9 cellular contexts compared by ENCODE assay signal in genomic region chr6:157761331-157761921, GRCh38.
A peak's percentile ranks its signal among the peaks of the same experiment; 100 is the strongest.
DNase-seq lines count a peak whose midpoint lies in the region; ATAC-seq and TF ChIP-seq lines count a peak whose summit lies in the region.
"Had no signal": no experiment of that assay in that cellular context is flagged by ENCODE, and none has a peak within 500 bp of the region (broad histone marks: within the 10 kb centered on the region; RNA-seq: fewer than 3 reads in every experiment).

No MANE protein-coding gene starts in this region.

- POLR2A ChIA-PET in WTC11 (lab: Charles Lee), result no interaction called here

- no peak overlapping the region for H3K4me3 Mint-ChIP-seq in WTC11

- no peaks in the 10 kb centered on the region for H3K36me3 Mint-ChIP-seq in WTC11

- H3K4me2 ChIP-seq in fibroblast of lung (ENCODE audit: extremely low read depth, insufficient read depth, low read length), result peak overlapping the region; percentile 83

- no peak overlapping the region for H2AFZ ChIP-seq in fibroblast of lung (ENCODE audit: low read length)

- DNase-seq in activated naive CD4-positive, alpha-beta T cell treated with Interleukin-2 at 50 U/mL for 16 hours, result peak; percentile 59
- DNase-seq in activated naive CD4-positive, alpha-beta T cell (lab: John Stamatoyannopoulos, UW), result no peak
- DNase-seq in WTC11 (ENCODE audit: low spot score), result no peak
- DNase-seq in fibroblast of lung (ENCODE audit: low read depth in 2 of 2), result peak; percentile 83 to 90
- DNase-seq in lower leg skin (ENCODE audit: low spot score in 2 of 2), result no peak
- DNase-seq in cerebellar cortex (ENCODE audit: low spot score), result no peak
- no peak for DNase-seq in gastrocnemius medialis

- peaks cover 4% of the 10 kb centered on the region; the same call in 1 of the 2 replicates for H3K27me3 Mint-ChIP-seq in WTC11 (ENCODE audit: low read depth)

- H3K9me3 ChIP-seq in fibroblast of lung (ENCODE audit: control insufficient read depth, insufficient read depth, low read depth, low read length), result no peaks in the 10 kb centered on the region
- H3K9me3 ChIP-seq in gastrocnemius medialis, result no peaks in the 10 kb centered on the region

- H3K9ac ChIP-seq in fibroblast of lung (ENCODE audit: insufficient read depth, low read length), result no peak overlapping the region

- H3K4me3 ChIP-seq in fibroblast of lung (replicated peaks in 1 of 4; ENCODE audit: control extremely low read depth in 1 of 4, insufficient read depth in 1 of 4, low read depth in 3 of 4, low read length in 4 of 4) (peak overlapping the region in 1 of 4 experiments; percentile 21), lower leg skin (ENCODE audit: low read depth, poor library complexity, severe bottlenecking) (no peak overlapping the region), gastrocnemius medialis (no peak overlapping the region)
- H3K4me3 ChIP-seq: cardiac muscle cell had no signal

- in situ Hi-C loops in gastrocnemius medialis (cut with MboI; ENCODE audit: low sequenced_read_pairs in 4 of 4), result no loop called here

- TF ChIP-seq POLR2A in lower leg skin (IDR thresholded peaks at IDR 0.05), result no peak
- no peak for TF ChIP-seq POLR2A in gastrocnemius medialis (IDR thresholded peaks at IDR 0.05)

- H3K79me2 ChIP-seq in fibroblast of lung (ENCODE audit: control insufficient read depth, insufficient read depth, low read length), result no peaks in the 10 kb centered on the region

- no peaks in the 10 kb centered on the region for H4K20me1 ChIP-seq in fibroblast of lung (ENCODE audit: control insufficient read depth, extremely low read depth, insufficient read depth, low read length)

- no peaks in the 10 kb centered on the region for H3K27me3 ChIP-seq in fibroblast of lung (ENCODE audit: control insufficient read depth, insufficient read depth, low read length)
- no peaks in the 10 kb centered on the region for H3K27me3 ChIP-seq in gastrocnemius medialis
- H3K27me3 ChIP-seq: cardiac muscle cell had no signal

- H3K4me1 Mint-ChIP-seq in WTC11, result peaks cover 51% of the 10 kb centered on the region

- H3K9me3 Mint-ChIP-seq in WTC11, result peaks cover 4% of the 10 kb centered on the region

- intact Hi-C loops in lower leg skin (cut with DNase I; ENCODE audit: low total_unique reads), result no loop called here
- intact Hi-C loops in gastrocnemius medialis (cut with DNase I; ENCODE audit: low total_unique reads), result loop anchor here (5.0 kb wide), 1 partner anchor 39 kb away; no protein-coding TSS in a partner anchor

- CTCF ChIA-PET in WTC11 (lab: Charles Lee), result interaction anchor here (0.9 to 6.8 kb wide), 2 partner anchors 112 to 314 kb away, joined by 3 to 59 read pairs; no protein-coding TSS in a partner anchor

- H3K27ac Mint-ChIP-seq in WTC11, result peak overlapping the region; percentile 83

- H3K36me3 ChIP-seq in fibroblast of lung (ENCODE audit: control insufficient read depth, insufficient read depth, low read length) (no peaks in the 10 kb centered on the region), gastrocnemius medialis (no peaks in the 10 kb centered on the region)
- H3K36me3 ChIP-seq: cardiac muscle cell had no signal

- peak overlapping the region; percentile 58 for H3K27ac ChIP-seq in fibroblast of lung (ENCODE audit: insufficient read depth, low read length)
- no peak overlapping the region for H3K27ac ChIP-seq in gastrocnemius medialis
- H3K27ac ChIP-seq: cardiac muscle cell had no signal

- WGBS in lower leg skin, 2 donors, result 73 to 77% methylated on average over 12 of the region's 12 CpGs

- TF ChIP-seq CTCF in WTC11 (IDR thresholded peaks at IDR 0.05), result no peak
- TF ChIP-seq CTCF in fibroblast of lung (conservative IDR thresholded peaks at IDR 0.05 in 1 of 2, IDR thresholded peaks at IDR 0.05 in 1 of 2; ENCODE audit: low read depth in 1 of 2, low read length in 2 of 2), result no peak
- no peak for TF ChIP-seq CTCF in lower leg skin (IDR thresholded peaks at IDR 0.05)
- no peak for TF ChIP-seq CTCF in gastrocnemius medialis (IDR thresholded peaks at IDR 0.05 in 4 of 5, conservative IDR thresholded peaks at IDR 0.05 in 1 of 5)

- ATAC-seq in HG03066 (IDR thresholded peaks at IDR 0.05; ENCODE audit: low read depth, unreplicated experiment), result peak; percentile 42
- ATAC-seq in WTC11, result no peak
- ATAC-seq in gastrocnemius medialis, result no peak

- H3K4me1 ChIP-seq in fibroblast of lung (ENCODE audit: control insufficient read depth, extremely low read depth, insufficient read depth, low read length) (peaks cover 33% of the 10 kb centered on the region), gastrocnemius medialis (peaks cover 18 to 29% of the 10 kb centered on the region in 2 donors)

TF ChIP-seq in WTC11, 78 proteins besides CTCF, POLR2A, EP300 and RAD21:
- TF ChIP-seq USF2 (CRISPR knock-in tag; IDR thresholded peaks at IDR 0.05), result no peak

Comparison
In these comparisons a context has a peak if more than half of its experiments do, and no peak if none do; other contexts are left out.
1. DNase-seq: peak in activated naive CD4-positive, alpha-beta T cell treated with Interleukin-2 at 50 U/mL for 16 hours (single experiment) and fibroblast of lung (2 of 2); none in activated naive CD4-positive, alpha-beta T cell (0 of 4), WTC11 (single experiment), lower leg skin (0 of 2), cerebellar cortex (single experiment) and gastrocnemius medialis (0 of 2).